ENCODE assay signal across 8 cellular contexts in the genomic region with DNA sequence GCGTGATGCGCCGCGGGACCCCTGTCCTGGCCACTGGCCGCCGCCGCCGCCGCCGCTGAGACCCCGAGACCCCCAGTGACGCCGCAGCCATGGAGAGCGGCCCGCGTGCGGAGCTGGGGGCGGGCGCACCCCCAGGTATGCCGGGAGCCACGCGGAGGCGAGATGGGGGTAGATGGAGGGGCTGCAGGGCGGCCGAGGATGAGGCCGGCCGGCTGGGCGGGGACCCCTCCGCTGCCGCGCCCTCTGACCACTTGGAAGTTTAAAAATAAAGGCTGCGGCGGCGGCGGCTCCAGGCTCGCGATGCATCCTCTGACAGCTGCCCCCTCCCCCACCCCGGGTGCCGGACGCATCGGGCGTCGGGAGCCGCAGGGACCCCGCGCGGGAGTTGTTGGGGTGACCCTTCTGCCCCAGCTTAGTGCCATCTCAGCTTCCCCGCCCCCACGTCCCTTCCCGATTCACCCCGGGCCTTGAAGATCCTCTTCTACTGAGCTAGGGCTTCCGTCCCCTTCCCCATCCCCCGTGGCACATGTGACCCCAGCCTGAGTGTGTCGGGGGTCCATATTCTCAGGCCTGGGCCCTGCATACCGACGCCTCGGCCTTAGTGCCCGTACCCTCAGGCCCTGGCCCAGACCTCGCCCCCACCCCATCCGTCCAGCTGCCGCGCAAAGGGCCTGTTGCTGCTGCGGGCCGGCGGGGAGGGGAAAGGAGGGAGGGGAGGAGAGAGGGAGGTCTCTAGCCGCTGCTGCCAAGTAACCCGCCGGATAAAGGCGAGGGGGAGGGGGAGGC. TPM values are rescaled to one million over a fixed set of nuclear protein-coding genes. Genes with fewer than 3 reads are reported as not detected.
A peak's percentile ranks its signal among the peaks of the same experiment; 100 is the strongest.
DNase-seq lines count a peak whose midpoint lies in the region; ATAC-seq, FAIRE-seq and TF ChIP-seq lines count a peak whose summit lies in the region.

No MANE protein-coding gene starts in this region.

- DNase-seq in NT2/D1 (ENCODE audit: low read depth, low spot score): peak; percentile 86
- DNase-seq in activated T-cell treated with anti-CD3 and anti-CD28 coated beads, Interleukin-2, amount 50 U/mL, for 4 hours: peak; percentile 43
- DNase-seq in esophagus squamous epithelium (lab: John Stamatoyannopoulos, UW): no peak
- DNase-seq in myocyte (ENCODE audit: low read depth): peak; percentile 84
- DNase-seq in HTR-8/SVneo (ENCODE audit: insufficient read length, low spot score): no peak

- peak; percentile 4 for ATAC-seq in HG02973 (IDR thresholded peaks at IDR 0.05; ENCODE audit: unreplicated experiment)
- peak; percentile 11 to 12 for ATAC-seq in activated T-cell treated with anti-CD3 and anti-CD28 coated beads, Interleukin-2, amount 50 U/mL, for 4 hours

- H3K4me3 ChIP-seq in NT2/D1 (ENCODE audit: insufficient read length, low read depth) (peak overlapping the region; percentile 85), esophagus squamous epithelium (peak overlapping the region; percentile 86 to 100 (median 96)), thymus (ENCODE audit: low read length) (peak overlapping the region; percentile 99)

- H3K27ac ChIP-seq in esophagus squamous epithelium (peak overlapping the region; percentile 95 to 100 (median 98)), thymus (ENCODE audit: low read depth) (peak overlapping the region; percentile 95)

- H3K36me3 Mint-ChIP-seq in activated T-cell treated with anti-CD3 and anti-CD28 coated beads, Interleukin-2, amount 50 U/mL, for 4 hours (ENCODE audit: insufficient read depth): peaks cover 8% of the 10 kb centered on the region

- H3K4me1 ChIP-seq in ES-I3 (ENCODE audit: insufficient read depth, low read length) (peaks cover 24% of the 10 kb centered on the region), NT2/D1 (ENCODE audit: insufficient read depth, insufficient read length) (peaks cover 37% of the 10 kb centered on the region), esophagus squamous epithelium (peaks cover 51 to 76% (median 58%) of the 10 kb centered on the region in 3 donors), thymus (ENCODE audit: control insufficient read depth, insufficient read depth, low read length) (peaks cover 40% of the 10 kb centered on the region)

- H3K9ac ChIP-seq in ES-I3 (ENCODE audit: low read depth, low read length) (peak overlapping the region; percentile 91), NT2/D1 (ENCODE audit: insufficient read length, low read depth) (peak overlapping the region; percentile 92)

- no peaks in the 10 kb centered on the region for H3K36me3 ChIP-seq in ES-I3 (ENCODE audit: insufficient read depth, low read length)
- H3K36me3 ChIP-seq in NT2/D1 (ENCODE audit: insufficient read depth, insufficient read length, low read length): peaks cover 39% of the 10 kb centered on the region
- peaks cover 0 to 5% (median 0%) of the 10 kb centered on the region in 3 donors for H3K36me3 ChIP-seq in esophagus squamous epithelium
- H3K36me3 ChIP-seq in thymus (ENCODE audit: control insufficient read depth, insufficient read depth): no peaks in the 10 kb centered on the region

- TF ChIP-seq POLR2A in esophagus squamous epithelium (IDR thresholded peaks at IDR 0.05): peak in 1 of 4 donors; percentile 30

- peaks cover 70% of the 10 kb centered on the region for H3K4me1 Mint-ChIP-seq in activated T-cell treated with anti-CD3 and anti-CD28 coated beads, Interleukin-2, amount 50 U/mL, for 4 hours (ENCODE audit: low read depth)

- H3K27me3 Mint-ChIP-seq in activated T-cell treated with anti-CD3 and anti-CD28 coated beads, Interleukin-2, amount 50 U/mL, for 4 hours (ENCODE audit: low read depth): no peaks in the 10 kb centered on the region

- H3K9me3 ChIP-seq in ES-I3 (ENCODE audit: control insufficient read depth, insufficient read depth, low read length) (no peaks in the 10 kb centered on the region), NT2/D1 (ENCODE audit: insufficient read depth, low read length) (no peaks in the 10 kb centered on the region), esophagus squamous epithelium (no peaks in the 10 kb centered on the region), thymus (ENCODE audit: control insufficient read depth) (peaks cover 1% of the 10 kb centered on the region)

- WGBS in esophagus squamous epithelium, 2 donors: 0 to 8% methylated on average over 2 to 16 of the region's 69 CpGs
- under 1% methylated on average over 69 of the region's 69 CpGs for WGBS in thymus

- peak overlapping the region; percentile 90 for H3K4me3 Mint-ChIP-seq in activated T-cell treated with anti-CD3 and anti-CD28 coated beads, Interleukin-2, amount 50 U/mL, for 4 hours

- H3K27me3 ChIP-seq in NT2/D1 (ENCODE audit: insufficient read depth, insufficient read length) (peaks cover 16% of the 10 kb centered on the region), esophagus squamous epithelium (no peaks in the 10 kb centered on the region), thymus (ENCODE audit: control insufficient read depth, insufficient read depth) (no peaks in the 10 kb centered on the region)

- TF ChIP-seq CTCF in esophagus squamous epithelium (IDR thresholded peaks at IDR 0.05): no peak

- intact Hi-C loops in esophagus squamous epithelium (cut with DNase I): no loop called here

- no peak for FAIRE-seq in HTR-8/SVneo (lab: Jason Lieb, UNC)

- no peaks in the 10 kb centered on the region for H3K9me3 Mint-ChIP-seq in activated T-cell treated with anti-CD3 and anti-CD28 coated beads, Interleukin-2, amount 50 U/mL, for 4 hours

RNA-seq across cellular contexts. Expression of a gene that starts 0.6 kb away (rescaled TPM):
- total RNA-seq in activated T-cell treated with anti-CD3 and anti-CD28 coated beads, Interleukin-2, amount 50 U/mL, for 4 hours: 100 to 1,000 TPM; 162 to 182 (median 164) TPM
- 100 to 1,000 TPM in 2 of 4 donors, 10 to 100 TPM in 2; 59.4 to 180 (median 92.9) TPM for total RNA-seq in esophagus squamous epithelium
- 733 and 867 TPM in 2 replicates for total RNA-seq in myocyte
- 256 TPM for polyA plus RNA-seq in myocyte (2012)
- polyA plus RNA-seq in thymus: 68.6 TPM

RNA-seq across cellular contexts. Expression of a gene that starts 7.2 kb away (rescaled TPM):
- 10 to 100 TPM; 64.2 to 69.6 (median 65.9) TPM for total RNA-seq in activated T-cell treated with anti-CD3 and anti-CD28 coated beads, Interleukin-2, amount 50 U/mL, for 4 hours
- total RNA-seq in esophagus squamous epithelium: 100 to 1,000 TPM in 2 of 4 donors, 10 to 100 TPM in 2; 68.3 to 132 (median 112) TPM
- total RNA-seq in myocyte: 82.4 and 93.9 TPM in 2 replicates
- 133 TPM for polyA plus RNA-seq in myocyte (2012)
- 73.6 TPM for polyA plus RNA-seq in thymus

RNA-seq across cellular contexts. Expression of a gene that starts 31.5 kb away (rescaled TPM):
- under 1 TPM; 0.08 to 0.43 (median 0.18) TPM for total RNA-seq in activated T-cell treated with anti-CD3 and anti-CD28 coated beads, Interleukin-2, amount 50 U/mL, for 4 hours
- 1 to 10 TPM; 4.0 to 7.4 (median 5.1) TPM for total RNA-seq in esophagus squamous epithelium
- 3.2 and 3.9 TPM in 2 replicates for total RNA-seq in myocyte
- 38.5 TPM for polyA plus RNA-seq in myocyte (2012)
- polyA plus RNA-seq in thymus: 6.7 TPM

Comparison
In these comparisons a context has a peak if more than half of its experiments do, and no peak if none do; other contexts are left out.
1. DNase-seq: peak in NT2/D1 (single experiment), activated T-cell treated with anti-CD3 and anti-CD28 coated beads, Interleukin-2, amount 50 U/mL, for 4 hours (single experiment) and myocyte (single experiment); none in esophagus squamous epithelium (single experiment) and HTR-8/SVneo (single experiment).
2. Peak in every context shown above with its lines, with median percentiles within 50 percentile points of each other: H3K4me3 ChIP-seq.